ENCODE assay signal across 20 cellular contexts in the genomic region with DNA sequence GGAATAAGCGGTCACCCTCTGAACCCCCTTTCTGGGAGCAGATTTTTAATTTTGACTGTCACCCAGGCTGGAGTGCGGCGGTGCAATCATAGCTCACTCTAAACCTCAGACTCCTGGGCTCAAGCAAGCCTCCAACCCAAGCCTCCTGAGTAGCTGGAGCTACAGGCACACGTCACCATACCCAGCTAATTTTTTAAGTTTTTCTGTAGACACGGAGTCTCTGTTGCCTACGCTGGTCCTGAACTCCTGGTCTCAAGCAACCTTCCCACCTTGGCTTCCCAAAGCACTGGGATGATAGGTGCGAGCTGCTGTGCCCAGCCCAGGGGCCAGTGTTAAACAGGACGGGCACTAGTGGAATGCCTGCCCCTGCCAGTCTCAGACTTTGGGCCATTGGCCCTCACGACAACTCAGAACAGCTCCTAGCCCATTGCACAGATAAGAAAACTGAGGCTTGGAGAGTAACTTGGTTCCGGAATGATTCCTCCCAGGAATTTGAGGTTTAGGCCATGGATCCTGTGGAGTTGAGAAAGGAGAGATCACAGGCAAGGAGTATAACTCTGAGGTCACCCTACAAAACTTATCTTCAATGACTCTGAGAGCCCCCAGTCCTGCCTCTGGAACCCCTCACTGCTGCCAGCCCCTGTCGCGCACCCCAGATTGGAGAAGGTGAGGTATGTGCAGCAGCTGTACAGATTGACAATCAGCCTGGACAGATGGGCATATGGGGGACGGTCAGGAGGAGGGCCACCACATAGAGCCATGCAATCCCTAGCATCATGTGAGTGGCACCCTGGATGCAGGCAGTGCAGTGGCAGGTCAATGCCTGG.
A peak's percentile ranks its signal among the peaks of the same experiment; 100 is the strongest.
DNase-seq lines count a peak whose midpoint lies in the region; FAIRE-seq lines count a peak whose summit lies in the region.
"Had no signal": no experiment of that assay in that cellular context is flagged by ENCODE, and none has a peak within 500 bp of the region (broad histone marks: within the 10 kb centered on the region; RNA-seq: fewer than 3 reads in every experiment).

No MANE protein-coding gene starts in this region.

- H3K4me3 ChIP-seq in H7 (ENCODE audit: insufficient read depth, low read depth, low read length) = no peak overlapping the region
- H3K4me3 ChIP-seq in CD4-positive, alpha-beta memory T cell (ENCODE audit: low read length in 2 of 2) = no peak overlapping the region
- H3K4me3 ChIP-seq: MG63 had no signal

- no peak overlapping the region for H3K4me3 Mint-ChIP-seq in CD4-positive, alpha-beta memory T cell
- H3K4me3 Mint-ChIP-seq: activated CD8-positive, alpha-beta T cell treated with anti-CD3 and anti-CD28 coated beads, Interleukin-2, amount 10 ng/mL, durations not matched to agents 7 days and 5 days; activated T-cell treated with anti-CD3 and anti-CD28 coated beads, Interleukin-2, amount 50 U/mL, for 72 hours; B cell; IgD-negative memory B cell; memory B cell; stimulated activated naive CD8-positive, alpha-beta T cell treated with anti-CD3 and anti-CD28 coated beads, Interleukin-15, Interleukin-2, amounts not matched to agents 100 ng/mL and 50 ng/mL, for 24 hours had no signal

- H3K27me3 Mint-ChIP-seq in CD4-positive, alpha-beta memory T cell = peaks cover 14 to 18% of the 10 kb centered on the region in 2 donors

- CTCF ChIA-PET in CD4-positive, alpha-beta memory T cell (lab: Charles Lee; ENCODE audit: partially characterized antibody) = interaction anchor here (0.6 to 13.1 kb wide), 11 partner anchors 8 to 101 kb away, joined by 3 to 587 read pairs (median 6); partner anchors contain the start of gene ZBTB43

- intact Hi-C loops in posterior vena cava (cut with DNase I) = loop anchor here in 1 of 2 donors (5.0 kb wide), 1 partner anchor 74 kb away; no protein-coding TSS in a partner anchor
- intact Hi-C loops in CD4-positive, alpha-beta memory T cell (cut with micrococcal nuclease) = no loop called here

- H3K27me3 ChIP-seq in H7 (ENCODE audit: control insufficient read depth, insufficient read depth, low read length) = peaks cover 13% of the 10 kb centered on the region
- peaks cover 10% of the 10 kb centered on the region for H3K27me3 ChIP-seq in CD4-positive, alpha-beta memory T cell (ENCODE audit: insufficient read depth, low read length)
- H3K27me3 ChIP-seq: MG63 had no signal

- no peaks in the 10 kb centered on the region for H3K36me3 ChIP-seq in H7 (replicated peaks; ENCODE audit: control insufficient read depth, insufficient read depth, low read length)
- no peaks in the 10 kb centered on the region for H3K36me3 ChIP-seq in CD4-positive, alpha-beta memory T cell (ENCODE audit: insufficient read depth, low read length)
- H3K36me3 ChIP-seq: MG63 had no signal

- H3K4me1 Mint-ChIP-seq in CD4-positive, alpha-beta memory T cell = peaks cover 7 to 21% (median 14%) of the 10 kb centered on the region in 4 donors

- H3K27ac Mint-ChIP-seq in CD4-positive, alpha-beta memory T cell = no peak overlapping the region
- H3K27ac Mint-ChIP-seq: activated naive CD8-positive, alpha-beta T cell; activated T-cell treated with anti-CD3 and anti-CD28 coated beads, Interleukin-2, amount 50 U/mL, for 72 hours; B cell; IgD-negative memory B cell; memory B cell; stimulated activated naive CD8-positive, alpha-beta T cell treated with anti-CD3 and anti-CD28 coated beads, Interleukin-15, Interleukin-2, amounts not matched to agents 100 ng/mL and 50 ng/mL, for 24 hours had no signal

- H3K9me3 ChIP-seq in CD4-positive, alpha-beta memory T cell (ENCODE audit: control insufficient read depth in 1 of 2, low read length in 2 of 2) = no peaks in the 10 kb centered on the region
- H3K9me3 ChIP-seq: MG63 had no signal

- no peak for FAIRE-seq in frontal cortex (lab: Jason Lieb, UNC)

- DNase-seq in Daoy (ENCODE audit: low read depth) (peak; percentile 3), H7 (peak; percentile 19), frontal cortex (ENCODE audit: low spot score in 2 of 2) (peak; percentile 10 to 24), posterior vena cava (ENCODE audit: low spot score) (peak; percentile 62), foreskin melanocyte (no peak), NCI-H1694 (lab: John Stamatoyannopoulos, UW) (no peak)
- DNase-seq in stimulated activated CD4-positive, alpha-beta T cell treated with anti-CD3 and anti-CD28 coated beads, Interleukin-2, amount 100 ng/mL, for 48 hours = no peak
- no peak for DNase-seq in CD4-positive, alpha-beta memory T cell
- DNase-seq: activated CD8-positive, alpha-beta T cell treated with anti-CD3 and anti-CD28 coated beads, Interleukin-2, amount 10 ng/mL, durations not matched to agents 7 days and 5 days; activated T-cell treated with anti-CD3 and anti-CD28 coated beads, Interleukin-2, amount 50 U/mL, for 72 hours; MG63; naive thymus-derived CD4-positive, alpha-beta T cell; NCI-H1436; NCI-H774 had no signal

- H3K9me3 Mint-ChIP-seq in CD4-positive, alpha-beta memory T cell = no peaks in the 10 kb centered on the region
- H3K9me3 Mint-ChIP-seq: activated T-cell treated with anti-CD3 and anti-CD28 coated beads, Interleukin-2, amount 50 U/mL, for 72 hours; IgD-negative memory B cell; memory B cell; naive thymus-derived CD4-positive, alpha-beta T cell; stimulated activated naive CD8-positive, alpha-beta T cell treated with anti-CD3 and anti-CD28 coated beads, Interleukin-15, Interleukin-2, amounts not matched to agents 100 ng/mL and 50 ng/mL, for 24 hours had no signal

- no peaks in the 10 kb centered on the region for H3K36me3 Mint-ChIP-seq in CD4-positive, alpha-beta memory T cell
- H3K36me3 Mint-ChIP-seq: activated naive CD8-positive, alpha-beta T cell; brain; IgD-negative memory B cell; memory B cell; naive thymus-derived CD4-positive, alpha-beta T cell had no signal

- POLR2A ChIA-PET in CD4-positive, alpha-beta memory T cell (lab: Charles Lee; ENCODE audit: partially characterized antibody) = interaction anchor here (3.8 to 3.9 kb wide), 2 partner anchors 20 to 78 kb away, joined by 40 to 42 read pairs; no protein-coding TSS in a partner anchor

- peaks cover 17% of the 10 kb centered on the region for H3K4me1 ChIP-seq in CD4-positive, alpha-beta memory T cell (ENCODE audit: insufficient read depth, low read length)

- no peak overlapping the region for H3K27ac ChIP-seq in CD4-positive, alpha-beta memory T cell (ENCODE audit: low read depth, low read length)

Comparison
In these comparisons a context has a peak if more than half of its experiments do, and no peak if none do; other contexts are left out.
1. DNase-seq: peak in Daoy (single experiment), H7 (single experiment), frontal cortex (2 of 2) and posterior vena cava (single experiment); none in stimulated activated CD4-positive, alpha-beta T cell treated with anti-CD3 and anti-CD28 coated beads, Interleukin-2, amount 100 ng/mL, for 48 hours (0 of 2), CD4-positive, alpha-beta memory T cell (0 of 5), foreskin melanocyte (single experiment) and NCI-H1694 (single experiment).